12 cellular contexts compared by ENCODE assay signal in the genomic region with DNA sequence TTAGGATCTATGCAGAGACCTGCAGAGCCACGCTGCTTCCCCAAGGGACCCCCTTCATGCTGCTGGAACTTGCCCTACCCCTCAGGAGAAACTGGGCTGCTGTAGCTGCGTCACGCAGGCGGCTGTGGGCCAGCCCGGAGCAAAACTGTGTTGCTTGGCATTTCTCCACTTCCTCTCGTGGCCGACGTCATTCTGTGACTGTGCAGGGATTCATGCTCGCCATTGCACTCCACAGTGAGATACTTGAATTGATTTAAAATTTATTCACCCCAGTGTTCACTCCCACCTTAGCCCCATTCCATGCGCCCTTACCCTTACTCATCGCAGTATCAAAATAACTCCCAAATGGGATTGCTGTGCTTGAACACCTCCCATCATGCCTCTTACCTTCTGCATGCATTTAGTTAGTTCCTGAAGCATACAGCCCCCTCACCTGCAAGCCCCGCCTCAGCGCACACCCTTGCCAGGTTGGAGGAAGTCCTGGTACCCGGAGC. TPM values are rescaled to one million over a fixed set of nuclear protein-coding genes. Genes with fewer than 3 reads are reported as not detected.
A peak's percentile ranks its signal among the peaks of the same experiment; 100 is the strongest.
DNase-seq lines count a peak whose midpoint lies in the region; ATAC-seq and TF ChIP-seq lines count a peak whose summit lies in the region.
"Had no signal": no experiment of that assay in that cellular context is flagged by ENCODE, and none has a peak within 500 bp of the region (broad histone marks: within the 10 kb centered on the region; RNA-seq: fewer than 3 reads in every experiment).

No MANE protein-coding gene starts in this region.

- ATAC-seq in GM18505 (IDR thresholded peaks at IDR 0.05; ENCODE audit: unreplicated experiment) (no peak), omental fat pad (ENCODE audit: low FRiP score) (no peak)

- no peaks in the 10 kb centered on the region for H3K36me3 Mint-ChIP-seq in activated CD4-positive, alpha-beta memory T cell treated with anti-CD3 and anti-CD28 coated beads for 36 hours

- no peak overlapping the region for H3K27ac Mint-ChIP-seq in activated CD4-positive, alpha-beta memory T cell treated with anti-CD3 and anti-CD28 coated beads for 36 hours

- H3K9me3 Mint-ChIP-seq in activated CD4-positive, alpha-beta memory T cell treated with anti-CD3 and anti-CD28 coated beads for 36 hours, result peaks cover 4% of the 10 kb centered on the region

- H3K4me3 ChIP-seq in choroid plexus epithelial cell (ENCODE audit: low read depth, low read length), result no peak overlapping the region
- H3K4me3 ChIP-seq: HAP-1 had no signal

- CTCF ChIA-PET in activated CD4-positive, alpha-beta memory T cell treated with anti-CD3 and anti-CD28 coated beads for 36 hours (lab: Charles Lee), result interaction anchor here (2.5 kb wide), 1 partner anchor 115 kb away, joined by 12 read pairs; no protein-coding TSS in a partner anchor

- no peak for TF ChIP-seq POLR2A in GM18505 (IDR thresholded peaks at IDR 0.05; ENCODE audit: borderline replicate concordance, extremely low read depth, insufficient read depth, insufficient read length)

- POLR2A ChIA-PET in activated CD4-positive, alpha-beta memory T cell treated with anti-CD3 and anti-CD28 coated beads for 36 hours (lab: Charles Lee), result no interaction called here

- no peak overlapping the region for H3K4me3 Mint-ChIP-seq in activated CD4-positive, alpha-beta memory T cell treated with anti-CD3 and anti-CD28 coated beads for 36 hours

- H3K4me1 Mint-ChIP-seq in activated CD4-positive, alpha-beta memory T cell treated with anti-CD3 and anti-CD28 coated beads for 36 hours (ENCODE audit: low read depth), result peaks cover 27% of the 10 kb centered on the region

- intact Hi-C loops in activated CD4-positive, alpha-beta memory T cell treated with anti-CD3 and anti-CD28 coated beads for 36 hours (cut with micrococcal nuclease), result no loop called here

- TF ChIP-seq CTCF in choroid plexus epithelial cell (conservative IDR thresholded peaks at IDR 0.05; ENCODE audit: low read depth, low read length), result no peak
- no peak for TF ChIP-seq CTCF in omental fat pad (IDR thresholded peaks at IDR 0.05)

- peak; percentile 51 for DNase-seq in GOT3 (lab: John Stamatoyannopoulos, UW)
- peak; percentile 64 for DNase-seq in choroid plexus epithelial cell (ENCODE audit: low read depth)
- DNase-seq in hepatic stellate cell (ENCODE audit: low spot score), result peak; percentile 83
- peak; percentile 80 for DNase-seq in stromal cell of bone marrow (ENCODE audit: low read depth)
- DNase-seq in activated CD4-positive, alpha-beta memory T cell treated with anti-CD3 and anti-CD28 coated beads for 36 hours, result no peak
- DNase-seq in SKM-1 treated with dmso at 0.1 percent for 144 hours (lab: John Stamatoyannopoulos, UW; ENCODE audit: unreplicated experiment), result no peak
- DNase-seq in omental fat pad (ENCODE audit: low spot score), result no peak
- DNase-seq: activated CD4-positive, alpha-beta T cell treated with anti-CD3 and anti-CD28 coated beads, Interleukin-2, amount 50 U/mL, for 4 hours; COR-L47; T-helper 1 cell had no signal

- no peaks in the 10 kb centered on the region for H3K27me3 Mint-ChIP-seq in activated CD4-positive, alpha-beta memory T cell treated with anti-CD3 and anti-CD28 coated beads for 36 hours

RNA-seq across cellular contexts. Expression of a gene that starts 45.7 kb away (rescaled TPM):
- 1 to 10 TPM; 4.0 to 5.8 TPM for total RNA-seq in activated CD4-positive, alpha-beta memory T cell treated with anti-CD3 and anti-CD28 coated beads for 36 hours
- total RNA-seq in omental fat pad, result 10 to 100 TPM in 1 of 4 donors, 1 to 10 TPM in 3; 3.3 to 26.8 (median 7.5) TPM

Comparison
In these comparisons a context has a peak if more than half of its experiments do, and no peak if none do; other contexts are left out.
1. DNase-seq: peak in GOT3 (single experiment), choroid plexus epithelial cell (single experiment), hepatic stellate cell (single experiment) and stromal cell of bone marrow (single experiment); none in activated CD4-positive, alpha-beta memory T cell treated with anti-CD3 and anti-CD28 coated beads for 36 hours (single experiment), SKM-1 treated with dmso at 0.1 percent for 144 hours (single experiment) and omental fat pad (single experiment).